ENCODE assay signal across 9 cellular contexts in genomic region chr16:21277927-21278706, GRCh38. TPM values are rescaled to one million over a fixed set of nuclear protein-coding genes. Genes with fewer than 3 reads are reported as not detected.
DNase-seq lines count a peak whose midpoint lies in the region; ATAC-seq and TF ChIP-seq lines count a peak whose summit lies in the region.
"Had no signal": no experiment of that assay in that cellular context is flagged by ENCODE, and none has a peak within 500 bp of the region (broad histone marks: within the 10 kb centered on the region; RNA-seq: fewer than 3 reads in every experiment).

CRYM (minus strand) TSS chr16:21278290; CDS start chr16:21278251, 39 bp downstream.

- no peak within 1 kb of the TSS for H3K56ac ChIP-seq in IMR-90 (ENCODE audit: extremely low read depth, insufficient read depth, low read length)

- peak within 1 kb of the TSS; percentile 89 for H2AFZ ChIP-seq in IMR-90 (replicated peaks; ENCODE audit: low read length, poor library complexity)

- peaks cover 80% of the 10 kb centered on the region for H3K27me3 Mint-ChIP-seq in T-helper 17 cell

- no peak within 1 kb of the TSS for H4K5ac ChIP-seq in IMR-90 (ENCODE audit: low read depth, low read length)

- H3K27ac Mint-ChIP-seq in T-helper 17 cell: no peak within 1 kb of the TSS

- peak within 1 kb of the TSS; percentile 35 for H3K4me3 ChIP-seq in IMR-90 (ENCODE audit: insufficient read depth, low read depth, low read length)

- H3K4me2 ChIP-seq in IMR-90 (ENCODE audit: low read depth, low read length): peak within 1 kb of the TSS; percentile 79

- H3K4me1 ChIP-seq in IMR-90 (ENCODE audit: control insufficient read depth, insufficient read depth, low read length): no peaks in the 10 kb centered on the region

- H3K4ac ChIP-seq in IMR-90 (ENCODE audit: low read depth, low read length): no peak within 1 kb of the TSS

- H2BK120ac ChIP-seq in IMR-90 (ENCODE audit: low read depth, low read length): no peak within 1 kb of the TSS

- H2AK9ac ChIP-seq in IMR-90 (replicated peaks; ENCODE audit: low read depth, low read length, poor library complexity): peak within 1 kb of the TSS; percentile 53

- no peak for TF ChIP-seq POLR2A in IMR-90 (IDR thresholded peaks at IDR 0.05; ENCODE audit: low read depth, low read length)

- H3K23ac ChIP-seq in IMR-90 (ENCODE audit: low read depth, low read length): 0 out of 2 replicates have a peak within 1 kb of the TSS, but pooled peaks have one; percentile 8

- H3K36me3 ChIP-seq in IMR-90 (ENCODE audit: control insufficient read depth, insufficient read depth, low read length): no peaks in the 10 kb centered on the region
- H3K36me3 ChIP-seq: neutrophil had no signal

- H3K14ac ChIP-seq in IMR-90 (replicated peaks; ENCODE audit: low read depth, low read length): no peak within 1 kb of the TSS

- peaks cover 5% of the 10 kb centered on the region for H3K36me3 Mint-ChIP-seq in T-helper 17 cell (ENCODE audit: low read depth)

- BruUV-seq in IMR-90 (replicated peaks; lab: Mats Ljungman, UMichigan): no TSS peak

- peak; percentile 97 for ATAC-seq in IMR-90 (ENCODE audit: low read depth)
- ATAC-seq in T-helper 17 cell: peak; percentile 83
- peak; percentile 99 for ATAC-seq in left lobe of liver
- no peak for ATAC-seq in HG03378 (IDR thresholded peaks at IDR 0.05; ENCODE audit: unreplicated experiment)

- H2AK5ac ChIP-seq in IMR-90 (ENCODE audit: low read depth, low read length): no peak within 1 kb of the TSS

- DNase-seq in IMR-90: no peak
- DNase-seq in T-helper 17 cell: peak in 1 of 3 donors; percentile 21
- DNase-seq in cerebellar cortex (ENCODE audit: low spot score): peak; percentile 78
- DNase-seq in left lobe of liver (ENCODE audit: low spot score): peak; percentile 79
- DNase-seq in stimulated activated CD4-positive, alpha-beta T cell treated with anti-CD3 and anti-CD28 coated beads, Interleukin-4, amount 100 ng/mL, for 1 hour: peak; percentile 58

- 3% methylated on average over 11 of the region's 46 CpGs; no CpG with 5 or more reads in 1 of the 2 experiments for WGBS in IMR-90 (ENCODE audit: extremely low coverage in 2 of 2, insufficient read length in 1 of 2), 2 experiments

- H3K27ac ChIP-seq in 22Rv1: no peak within 1 kb of the TSS
- H3K27ac ChIP-seq in IMR-90 (ENCODE audit: insufficient read depth, low read length): no peak within 1 kb of the TSS
- H3K27ac ChIP-seq: neutrophil had no signal

- POLR2A ChIA-PET in IMR-90 (lab: Charles Lee; ENCODE audit: unreplicated experiment): no interaction called here

- TF ChIP-seq RAD21 in IMR-90 (IDR thresholded peaks at IDR 0.05; ENCODE audit: low read length): peak; percentile 55

- H4K91ac ChIP-seq in IMR-90 (ENCODE audit: insufficient read depth, low read depth, low read length): no peak within 1 kb of the TSS

- no peak within 1 kb of the TSS for H2BK5ac ChIP-seq in IMR-90 (ENCODE audit: low read depth, low read length, poor library complexity, severe bottlenecking)

- CTCF ChIA-PET in IMR-90 (lab: Yijun Ruan, JAX): interaction anchor here (0.7 to 1.5 kb wide), 4 partner anchors 11 to 89 kb away, joined by 3 to 7 read pairs (median 4); no protein-coding TSS in a partner anchor

- intact Hi-C loops in IMR-90 (cut with micrococcal nuclease): loop anchor here (1.0 kb wide), 2 partner anchors 90 to 428 kb away; no protein-coding TSS in a partner anchor

- dilution Hi-C loops in IMR-90 (cut with HindIII; ENCODE audit: low sequenced_read_pairs, unreplicated experiment): no loop called here

- H2BK20ac ChIP-seq in IMR-90 (ENCODE audit: low read depth, low read length): no peak within 1 kb of the TSS

- H4K8ac ChIP-seq in IMR-90 (ENCODE audit: low read depth in 2 of 2, low read length in 2 of 2): no peak within 1 kb of the TSS

- no peak within 1 kb of the TSS for H2BK15ac ChIP-seq in IMR-90 (ENCODE audit: low read depth, low read length)

- H4K20me1 ChIP-seq in IMR-90 (ENCODE audit: insufficient read depth, low read length): 0 out of 2 replicates have a peak, but pooled peaks cover 3% of the 10 kb centered on the region

- H3K18ac ChIP-seq in IMR-90 (ENCODE audit: low read depth, low read length): no peak within 1 kb of the TSS

- no peaks in the 10 kb centered on the region for H3K79me1 ChIP-seq in IMR-90 (ENCODE audit: low read depth in 1 of 2, low read length in 2 of 2)

- in situ Hi-C loops in IMR-90 (cut with MboI; ENCODE audit: low sequenced_read_pairs): no loop called here

- peaks cover 3% of the 10 kb centered on the region; the same call in 1 of the 2 replicates for H3K9me3 ChIP-seq in IMR-90 (ENCODE audit: control insufficient read depth, insufficient read depth, low read length)
- no peaks in the 10 kb centered on the region for H3K9me3 ChIP-seq in T-helper 17 cell (ENCODE audit: control insufficient read depth, low read length, poor library complexity, severe bottlenecking)
- H3K9me3 ChIP-seq: neutrophil had no signal

- H3K9ac ChIP-seq in IMR-90 (ENCODE audit: low read depth, low read length): no peak within 1 kb of the TSS

- peak within 1 kb of the TSS; percentile 72 for H3K4me3 Mint-ChIP-seq in T-helper 17 cell

- TF ChIP-seq CTCF in 22Rv1 (IDR thresholded peaks at IDR 0.05) (peak; percentile 97), GM12874 (IDR thresholded peaks at IDR 0.05; ENCODE audit: insufficient read depth, low read depth, low read length) (peak; percentile 96), IMR-90 (conservative IDR thresholded peaks at IDR 0.05; ENCODE audit: low read depth, low read length) (peak; percentile 61)

- H3K4me1 Mint-ChIP-seq in T-helper 17 cell: peaks cover 4% of the 10 kb centered on the region

- no peaks in the 10 kb centered on the region for H3K9me1 ChIP-seq in IMR-90 (ENCODE audit: insufficient read depth, low read length)

- peaks cover 71% of the 10 kb centered on the region for H3K27me3 ChIP-seq in IMR-90 (ENCODE audit: control insufficient read depth, insufficient read depth, low read length)

TF ChIP-seq in IMR-90, 13 proteins besides CTCF, POLR2A, EP300 and RAD21:
- TF ChIP-seq FOS (IDR thresholded peaks at IDR 0.05; ENCODE audit: low read depth, low read length) (no peak), SMC3 (IDR thresholded peaks at IDR 0.05; ENCODE audit: low read depth, low read length) (peak; percentile 48; the same call in 1 of the 2 replicates), MAZ (IDR thresholded peaks at IDR 0.05; ENCODE audit: borderline replicate concordance, low read depth, low read length) (peak; percentile 65; the same call in 1 of the 2 replicates), RCOR1 (IDR thresholded peaks at IDR 0.05; ENCODE audit: insufficient replicate concordance, low read length) (no peak)
TF ChIP-seq in IMR-90: peak in this region for 2.

RNA-seq across cellular contexts. Expression of gene CRYM, which starts in this region (rescaled TPM):
- total RNA-seq in IMR-90 (2012; rRNA removed) (not detected in 2 replicates), T-helper 17 cell (under 1 TPM in 1 of 2 donors, not detected in 1; 0.94 TPM), left lobe of liver (7.2 TPM)
- polyA plus RNA-seq in IMR-90 (2012; rRNA removed): not detected in 2 replicates
- polyA plus RNA-seq in IMR-90 (2012; cell fraction: cytosol; rRNA removed): 0.09 TPM in 1 of 2 replicates, not detected in the other
- polyA plus RNA-seq in IMR-90 (2012; cell fraction: nucleus; rRNA removed; ENCODE audit: low replicate concordance): 0.13 and 0.14 TPM in 2 replicates

Comparison
In these comparisons a context has a peak if more than half of its experiments do, and no peak if none do; other contexts are left out.
1. Peak in ATAC-seq, H3K4me3 ChIP-seq and H3K4me2 ChIP-seq in IMR-90; RNA of the gene not detected or under 1 TPM.
2. Peak in ATAC-seq in T-helper 17 cell; RNA of the gene not detected or under 1 TPM.